Comparison of ENCODE assay signal across 8 cellular contexts in the genomic region with DNA sequence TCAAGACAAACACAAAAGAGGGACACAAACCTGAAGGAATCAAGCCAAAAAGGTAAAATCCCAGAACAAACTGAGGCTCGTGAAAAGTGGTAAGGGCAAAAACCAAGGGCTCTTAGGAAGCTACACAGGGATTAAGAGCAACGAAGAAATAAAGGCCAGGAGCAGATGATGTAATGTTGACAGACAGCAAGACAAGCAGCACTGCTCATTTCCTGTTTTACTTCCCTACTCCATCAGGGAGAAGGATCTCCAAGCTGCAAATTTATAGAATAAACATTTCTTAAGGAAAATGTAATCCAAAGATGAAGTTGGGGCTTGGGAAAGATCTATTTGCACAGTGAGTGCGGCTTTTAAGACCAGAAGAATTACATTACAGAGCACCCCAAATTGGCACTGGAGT.
DNase-seq lines count a peak whose midpoint lies in the region; ATAC-seq and TF ChIP-seq lines count a peak whose summit lies in the region.
"Had no signal": no experiment of that assay in that cellular context is flagged by ENCODE, and none has a peak within 500 bp of the region (broad histone marks: within the 10 kb centered on the region; RNA-seq: fewer than 3 reads in every experiment).

No MANE protein-coding gene starts in this region.

- peaks cover 7% of the 10 kb centered on the region; the same call in 1 of the 2 replicates for H3K4me1 ChIP-seq in HEK293 (ENCODE audit: control insufficient read depth, insufficient read depth, low read length)
- peaks cover 9% of the 10 kb centered on the region for H3K4me1 ChIP-seq in rectal smooth muscle tissue (ENCODE audit: control insufficient read depth, insufficient read depth, low read length)

- H3K9me3 ChIP-seq in HEK293 (ENCODE audit: control insufficient read depth, insufficient read depth, low read depth, low read length) = no peaks in the 10 kb centered on the region

- ATAC-seq in GM18907 (IDR thresholded peaks at IDR 0.05; ENCODE audit: unreplicated experiment) = no peak

- POLR2A ChIA-PET in HEK293 (lab: Yijun Ruan, JAX) = no interaction called here

- H3K27ac ChIP-seq in HEK293 (ENCODE audit: extremely low read depth, low read depth, low read length) (no peak overlapping the region), epithelial cell of prostate (peak overlapping the region; percentile 78), rectal smooth muscle tissue (ENCODE audit: low read depth, low read length) (peak overlapping the region; percentile 10)

- H3K27me3 ChIP-seq in rectal smooth muscle tissue (ENCODE audit: control insufficient read depth, insufficient read depth, low read length) = no peaks in the 10 kb centered on the region

- DNase-seq in OCI-M1 (lab: John Stamatoyannopoulos, UW) (peak; percentile 36), epithelial cell of prostate (ENCODE audit: low read depth, low spot score) (no peak), cerebellum (ENCODE audit: low spot score) (no peak)
- DNase-seq in stimulated activated CD4-positive, alpha-beta T cell treated with anti-CD3 and anti-CD28 coated beads, Interleukin-4, amount 100 ng/mL, for 24 hours = no peak
- DNase-seq: NCI-H187 had no signal

- CTCF ChIA-PET in HEK293 (lab: Yijun Ruan, JAX) = no interaction called here

- no peak for TF ChIP-seq CTCF in HEK293 (tag by site-specific recombination; IDR thresholded peaks at IDR 0.05)

- no peak overlapping the region for H3K9ac ChIP-seq in rectal smooth muscle tissue (ENCODE audit: low read length)

- H3K4me3 ChIP-seq in HEK293 (ENCODE audit: low read depth, low read length) (no peak overlapping the region), rectal smooth muscle tissue (ENCODE audit: low read length) (no peak overlapping the region)

- no peaks in the 10 kb centered on the region for H3K36me3 ChIP-seq in HEK293 (ENCODE audit: control insufficient read depth in 2 of 2, insufficient read depth in 1 of 2, low read length in 2 of 2)
- H3K36me3 ChIP-seq in rectal smooth muscle tissue (ENCODE audit: control insufficient read depth, insufficient read depth, low read length) = no peaks in the 10 kb centered on the region

TF ChIP-seq in HEK293, 187 proteins besides CTCF, POLR2A, EP300 and RAD21:
- TF ChIP-seq ZNF792 (tag by site-specific recombination; IDR thresholded peaks at IDR 0.05) (no peak), FEZF1 (tag by site-specific recombination; IDR thresholded peaks at IDR 0.05) (peak; percentile 85), SP2 (tag by site-specific recombination; IDR thresholded peaks at IDR 0.05) (no peak), TRIM28 (IDR thresholded peaks at IDR 0.05; ENCODE audit: borderline replicate concordance, low read length) (peak; percentile 18; the same call in 1 of the 2 replicates), ZNF335 (tag by site-specific recombination; conservative IDR thresholded peaks at IDR 0.05) (peak; percentile 82)
- TF ChIP-seq, protein P1, sequence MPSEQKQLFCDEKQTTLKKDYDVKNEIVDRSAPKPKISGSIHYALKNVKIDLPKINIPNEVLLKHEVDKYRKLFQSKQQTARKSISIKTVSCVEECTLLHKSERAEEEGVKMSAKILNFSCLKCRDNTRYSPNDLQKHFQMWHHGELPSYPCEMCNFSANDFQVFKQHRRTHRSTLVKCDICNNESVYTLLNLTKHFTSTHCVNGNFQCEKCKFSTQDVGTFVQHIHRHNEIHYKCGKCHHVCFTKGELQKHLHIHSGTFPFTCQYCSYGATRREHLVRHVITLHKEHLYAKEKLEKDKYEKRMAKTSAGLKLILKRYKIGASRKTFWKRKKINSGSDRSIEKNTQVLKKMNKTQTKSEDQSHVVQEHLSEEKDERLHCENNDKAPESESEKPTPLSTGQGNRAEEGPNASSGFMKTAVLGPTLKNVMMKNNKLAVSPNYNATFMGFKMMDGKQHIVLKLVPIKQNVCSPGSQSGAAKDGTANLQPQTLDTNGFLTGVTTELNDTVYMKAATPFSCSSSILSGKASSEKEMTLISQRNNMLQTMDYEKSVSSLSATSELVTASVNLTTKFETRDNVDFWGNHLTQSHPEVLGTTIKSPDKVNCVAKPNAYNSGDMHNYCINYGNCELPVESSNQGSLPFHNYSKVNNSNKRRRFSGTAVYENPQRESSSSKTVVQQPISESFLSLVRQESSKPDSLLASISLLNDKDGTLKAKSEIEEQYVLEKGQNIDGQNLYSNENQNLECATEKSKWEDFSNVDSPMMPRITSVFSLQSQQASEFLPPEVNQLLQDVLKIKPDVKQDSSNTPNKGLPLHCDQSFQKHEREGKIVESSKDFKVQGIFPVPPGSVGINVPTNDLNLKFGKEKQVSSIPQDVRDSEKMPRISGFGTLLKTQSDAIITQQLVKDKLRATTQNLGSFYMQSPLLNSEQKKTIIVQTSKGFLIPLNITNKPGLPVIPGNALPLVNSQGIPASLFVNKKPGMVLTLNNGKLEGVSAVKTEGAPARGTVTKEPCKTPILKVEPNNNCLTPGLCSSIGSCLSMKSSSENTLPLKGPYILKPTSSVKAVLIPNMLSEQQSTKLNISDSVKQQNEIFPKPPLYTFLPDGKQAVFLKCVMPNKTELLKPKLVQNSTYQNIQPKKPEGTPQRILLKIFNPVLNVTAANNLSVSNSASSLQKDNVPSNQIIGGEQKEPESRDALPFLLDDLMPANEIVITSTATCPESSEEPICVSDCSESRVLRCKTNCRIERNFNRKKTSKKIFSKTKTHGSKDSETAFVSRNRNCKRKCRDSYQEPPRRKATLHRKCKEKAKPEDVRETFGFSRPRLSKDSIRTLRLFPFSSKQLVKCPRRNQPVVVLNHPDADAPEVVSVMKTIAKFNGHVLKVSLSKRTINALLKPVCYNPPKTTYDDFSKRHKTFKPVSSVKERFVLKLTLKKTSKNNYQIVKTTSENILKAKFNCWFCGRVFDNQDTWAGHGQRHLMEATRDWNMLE (tag by site-specific recombination; conservative IDR thresholded peaks at IDR 0.05; ENCODE audit: low read depth) = peak; percentile 47
- TF ChIP-seq, protein P2, sequence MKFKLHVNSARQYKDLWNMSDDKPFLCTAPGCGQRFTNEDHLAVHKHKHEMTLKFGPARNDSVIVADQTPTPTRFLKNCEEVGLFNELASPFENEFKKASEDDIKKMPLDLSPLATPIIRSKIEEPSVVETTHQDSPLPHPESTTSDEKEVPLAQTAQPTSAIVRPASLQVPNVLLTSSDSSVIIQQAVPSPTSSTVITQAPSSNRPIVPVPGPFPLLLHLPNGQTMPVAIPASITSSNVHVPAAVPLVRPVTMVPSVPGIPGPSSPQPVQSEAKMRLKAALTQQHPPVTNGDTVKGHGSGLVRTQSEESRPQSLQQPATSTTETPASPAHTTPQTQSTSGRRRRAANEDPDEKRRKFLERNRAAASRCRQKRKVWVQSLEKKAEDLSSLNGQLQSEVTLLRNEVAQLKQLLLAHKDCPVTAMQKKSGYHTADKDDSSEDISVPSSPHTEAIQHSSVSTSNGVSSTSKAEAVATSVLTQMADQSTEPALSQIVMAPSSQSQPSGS (tag by site-specific recombination; IDR thresholded peaks at IDR 0.05; ENCODE audit: low read depth) = peak; percentile 40; the same call in 1 of the 2 replicates
